8 cellular contexts compared by ENCODE assay signal in the genomic region with DNA sequence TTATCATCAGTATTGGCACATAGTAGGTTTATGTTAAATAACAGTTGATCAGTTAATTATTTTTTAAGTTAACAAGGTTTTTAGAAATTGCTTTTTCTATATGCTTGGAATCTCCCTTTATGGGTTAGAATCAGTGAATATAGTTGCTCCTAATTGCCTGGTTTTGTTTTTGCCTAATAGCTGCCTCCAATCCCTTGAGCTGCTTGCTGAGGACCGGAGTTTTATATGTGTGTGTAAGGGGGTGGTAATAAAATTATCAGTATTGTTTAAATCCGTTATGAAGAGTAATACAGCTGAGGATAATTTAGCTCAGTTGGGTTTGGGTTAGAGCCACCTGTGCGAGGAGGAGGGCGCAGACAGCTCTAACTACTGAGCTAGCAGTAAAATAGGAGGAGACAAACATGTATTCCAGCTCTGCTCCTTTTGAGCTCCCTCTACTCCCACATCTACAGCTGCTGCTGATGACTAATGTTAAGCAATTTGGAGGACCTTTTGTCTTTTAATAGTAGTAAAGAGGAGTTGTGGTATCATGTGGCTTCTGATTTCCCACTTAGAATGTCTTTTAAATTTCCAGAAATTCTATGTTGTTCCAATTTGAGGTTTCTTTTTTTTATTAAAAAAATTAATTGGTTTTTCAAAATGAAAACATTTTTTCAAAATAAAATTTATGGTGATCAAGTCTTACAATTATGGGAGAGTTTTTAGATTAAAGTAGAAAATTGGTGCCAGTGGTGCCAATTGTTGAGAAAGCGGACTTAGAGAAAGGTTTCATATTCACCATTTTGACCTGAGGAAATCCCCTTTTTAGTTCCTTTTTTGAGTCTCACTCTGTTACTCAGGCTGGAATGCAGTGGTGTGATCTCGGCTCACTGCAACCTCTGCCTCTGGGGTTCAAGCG.
DNase-seq lines count a peak whose midpoint lies in the region; ATAC-seq and TF ChIP-seq lines count a peak whose summit lies in the region.

No MANE protein-coding gene starts in this region.

- DNase-seq in AG08395 (ENCODE audit: low spot score) (peak; percentile 54), NCI-H774 (lab: John Stamatoyannopoulos, UW) (peak; percentile 43), fibroblast of mammary gland (ENCODE audit: low read depth) (peak; percentile 82), body of pancreas (no peak), NCI-H187 (lab: John Stamatoyannopoulos, UW) (no peak), T-cell (no peak)
- DNase-seq in activated naive CD4-positive, alpha-beta T cell treated with anti-CD3 and anti-CD28 coated beads, Interleukin-2, amount 50 U/mL, for 16 hours = no peak

- no peaks in the 10 kb centered on the region for H3K27me3 Mint-ChIP-seq in T-cell

- no peaks in the 10 kb centered on the region for H3K9me3 Mint-ChIP-seq in T-cell

- no peaks in the 10 kb centered on the region for H3K9me3 ChIP-seq in body of pancreas

- no peaks in the 10 kb centered on the region for H3K36me3 ChIP-seq in body of pancreas (replicated peaks in 1 of 2; ENCODE audit: insufficient read depth in 1 of 2, low read depth in 2 of 2)

- POLR2A ChIA-PET in T-cell (lab: Charles Lee) = interaction anchor here in 1 of 2 donors (0.6 kb wide), 1 partner anchor 49 kb away, joined by 3 read pairs; no protein-coding TSS in a partner anchor

- no peak overlapping the region for H3K4me3 Mint-ChIP-seq in T-cell

- TF ChIP-seq CTCF in fibroblast of mammary gland (conservative IDR thresholded peaks at IDR 0.05; ENCODE audit: control insufficient read depth, insufficient read depth, low read depth, low read length) = no peak
- no peak for TF ChIP-seq CTCF in body of pancreas (IDR thresholded peaks at IDR 0.05)

- CTCF ChIA-PET in T-cell (lab: Charles Lee) = no interaction called here

- H3K4me1 ChIP-seq in body of pancreas = no peaks in the 10 kb centered on the region

- H3K4me3 ChIP-seq in fibroblast of mammary gland (ENCODE audit: control insufficient read depth, low read depth, low read length) (no peak overlapping the region), body of pancreas (no peak overlapping the region)

- intact Hi-C loops in body of pancreas (cut with DNase I) = no loop called here

- TF ChIP-seq POLR2A in body of pancreas (IDR thresholded peaks at IDR 0.05) = no peak

- H3K27me3 ChIP-seq in body of pancreas = no peaks in the 10 kb centered on the region

- H3K27ac ChIP-seq in body of pancreas = no peak overlapping the region

- WGBS in body of pancreas, 2 donors = 81 to 93% methylated on average over 7 of the region's 7 CpGs

- peaks cover 8% of the 10 kb centered on the region for H3K36me3 Mint-ChIP-seq in T-cell

- no peaks in the 10 kb centered on the region for H3K4me1 Mint-ChIP-seq in T-cell

- ATAC-seq in GM21423 (IDR thresholded peaks at IDR 0.05; ENCODE audit: unreplicated experiment) = peak; percentile 54
- ATAC-seq in body of pancreas = no peak
- no peak for ATAC-seq in T-cell (replicated peaks in 1 of 4)

- no peak overlapping the region for H3K27ac Mint-ChIP-seq in T-cell

Comparison
In these comparisons a context has a peak if more than half of its experiments do, and no peak if none do; other contexts are left out.
1. DNase-seq: peak in AG08395 (single experiment), NCI-H774 (single experiment) and fibroblast of mammary gland (single experiment); none in body of pancreas (0 of 4), activated naive CD4-positive, alpha-beta T cell treated with anti-CD3 and anti-CD28 coated beads, Interleukin-2, amount 50 U/mL, for 16 hours (single experiment), NCI-H187 (0 of 2) and T-cell (0 of 34).